24 cellular contexts compared by ENCODE assay signal in the genomic region with DNA sequence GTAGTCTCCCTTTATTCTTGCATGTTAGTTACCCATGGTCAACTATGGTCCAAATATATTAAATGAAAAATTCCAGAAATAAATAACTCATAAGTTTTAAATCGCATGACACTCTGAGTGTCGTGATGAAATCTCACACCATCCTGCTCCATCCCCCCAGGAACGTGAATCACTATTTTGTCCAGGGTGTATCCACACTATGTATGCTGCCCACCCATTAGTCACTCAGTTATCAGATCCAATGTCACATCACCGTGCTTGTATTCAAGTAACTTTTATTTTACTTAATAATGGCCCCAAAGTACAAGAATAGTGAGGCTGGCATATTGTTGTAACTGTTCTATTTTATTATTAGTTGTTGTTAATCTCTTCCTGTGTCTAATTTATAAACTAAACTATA.
"Had no signal": no experiment of that assay in that cellular context is flagged by ENCODE, and none has a peak within 500 bp of the region (broad histone marks: within the 10 kb centered on the region; RNA-seq: fewer than 3 reads in every experiment).

No MANE protein-coding gene starts in this region.

- H3K27me3 ChIP-seq: breast epithelium, MG63, Peyer's patch had no signal

- H3K27ac Mint-ChIP-seq: activated naive CD4-positive, alpha-beta T cell treated with anti-CD3 and anti-CD28 coated beads, Interleukin-2, amount 10 ng/mL, durations not matched to agents 7 days and 5 days; activated naive CD8-positive, alpha-beta T cell treated with anti-CD3 and anti-CD28 coated beads for 36 hours; activated T-cell treated with anti-CD3 and anti-CD28 coated beads, Interleukin-2, amount 50 U/mL, for 72 hours; activated T-helper 2 cell treated with anti-CD3 and anti-CD28 coated beads, Interferon-gamma antibody, Interleukin-2, Interleukin-4, amounts not matched to agents 10 μg/mL and 5 μg/mL and 100 μg/mL, durations not matched to agents 14 hours and 24 hours and 36 hours had no signal

- H3K27me3 Mint-ChIP-seq: activated naive CD4-positive, alpha-beta T cell treated with anti-CD3 and anti-CD28 coated beads, Interleukin-2, amount 10 ng/mL, durations not matched to agents 7 days and 5 days; activated naive CD8-positive, alpha-beta T cell treated with anti-CD3 and anti-CD28 coated beads for 36 hours; central memory CD8-positive, alpha-beta T cell had no signal

- FAIRE-seq: TTC549 had no signal

- ATAC-seq: activated CD4-positive, alpha-beta T cell treated with anti-CD3 and anti-CD28 coated beads for 36 hours; activated T-cell treated with anti-CD3 and anti-CD28 coated beads, Interleukin-2, amount 50 U/mL, for 72 hours; T-helper 17 cell had no signal

- H3K4me3 ChIP-seq: breast epithelium, MG63, Peyer's patch had no signal

- H3K36me3 ChIP-seq: breast epithelium, MG63, Peyer's patch had no signal

- H3K4me1 ChIP-seq: breast epithelium had no signal

- H3K9me3 Mint-ChIP-seq: activated CD4-positive, alpha-beta memory T cell treated with anti-CD3 and anti-CD28 coated beads, Interleukin-2, amount 10 ng/mL, durations not matched to agents 7 days and 5 days; activated naive CD4-positive, alpha-beta T cell treated with anti-CD3 and anti-CD28 coated beads, Interleukin-2, amount 10 ng/mL, durations not matched to agents 7 days and 5 days; activated naive CD8-positive, alpha-beta T cell treated with anti-CD3 and anti-CD28 coated beads for 36 hours; activated T-cell treated with anti-CD3 and anti-CD28 coated beads, Interleukin-2, amount 50 U/mL, for 72 hours; activated T-helper 2 cell treated with anti-CD3 and anti-CD28 coated beads, Interferon-gamma antibody, Interleukin-2, Interleukin-4, amounts not matched to agents 10 μg/mL and 5 μg/mL and 100 μg/mL, durations not matched to agents 14 hours and 24 hours and 36 hours; central memory CD8-positive, alpha-beta T cell had no signal

- H3K4me3 Mint-ChIP-seq: activated CD4-positive, alpha-beta memory T cell treated with anti-CD3 and anti-CD28 coated beads, Interleukin-2, amount 10 ng/mL, durations not matched to agents 7 days and 5 days; activated CD4-positive, alpha-beta T cell treated with anti-CD3 and anti-CD28 coated beads for 36 hours; activated naive CD4-positive, alpha-beta T cell treated with anti-CD3 and anti-CD28 coated beads, Interleukin-2, amount 10 ng/mL, durations not matched to agents 7 days and 5 days; activated naive CD8-positive, alpha-beta T cell treated with anti-CD3 and anti-CD28 coated beads for 36 hours; central memory CD8-positive, alpha-beta T cell; T-helper 17 cell had no signal

- H3K27ac ChIP-seq: breast epithelium, VCaP had no signal

- DNase-seq: activated CD4-positive, alpha-beta memory T cell treated with anti-CD3 and anti-CD28 coated beads, Interleukin-2, amount 10 ng/mL, durations not matched to agents 7 days and 5 days; activated CD4-positive, alpha-beta T cell treated with anti-CD3 and anti-CD28 coated beads for 36 hours; activated CD4-positive, alpha-beta T cell treated with anti-CD3 and anti-CD28 coated beads, Interleukin-2, amount 50 U/mL, for 1 hour; activated CD4-positive, CD25-positive, alpha-beta regulatory T cell; activated CD8-positive, alpha-beta memory T cell treated with anti-CD3 and anti-CD28 coated beads, Interleukin-2, amount 50 U/mL, for 4 hours; activated gamma-delta T cell treated with Interleukin-2 at 50 U/mL for 16 hours; activated naive CD4-positive, alpha-beta T cell treated with anti-CD3 and anti-CD28 coated beads, Interleukin-2, amount 10 ng/mL, durations not matched to agents 7 days and 5 days; activated naive CD8-positive, alpha-beta T cell treated with anti-CD3 and anti-CD28 coated beads for 36 hours; activated T-cell treated with anti-CD3 and anti-CD28 coated beads, Interleukin-2, amount 50 U/mL, for 72 hours; anterior cingulate cortex; MG63; NCI-H1105; NCI-H1436; NCI-H187; NCI-H2081; Peyer's patch; SHP77 treated with DMSO at 0.1 percent for 48 hours; T-helper 17 cell; T-helper 9 cell had no signal

- H3K9me3 ChIP-seq: breast epithelium, MG63, Peyer's patch had no signal

- H3K36me3 Mint-ChIP-seq: activated naive CD4-positive, alpha-beta T cell treated with anti-CD3 and anti-CD28 coated beads, Interleukin-2, amount 10 ng/mL, durations not matched to agents 7 days and 5 days; activated naive CD8-positive, alpha-beta T cell treated with anti-CD3 and anti-CD28 coated beads for 36 hours had no signal
